Comparison of ENCODE assay signal across 1 cellular context in the genomic region with DNA sequence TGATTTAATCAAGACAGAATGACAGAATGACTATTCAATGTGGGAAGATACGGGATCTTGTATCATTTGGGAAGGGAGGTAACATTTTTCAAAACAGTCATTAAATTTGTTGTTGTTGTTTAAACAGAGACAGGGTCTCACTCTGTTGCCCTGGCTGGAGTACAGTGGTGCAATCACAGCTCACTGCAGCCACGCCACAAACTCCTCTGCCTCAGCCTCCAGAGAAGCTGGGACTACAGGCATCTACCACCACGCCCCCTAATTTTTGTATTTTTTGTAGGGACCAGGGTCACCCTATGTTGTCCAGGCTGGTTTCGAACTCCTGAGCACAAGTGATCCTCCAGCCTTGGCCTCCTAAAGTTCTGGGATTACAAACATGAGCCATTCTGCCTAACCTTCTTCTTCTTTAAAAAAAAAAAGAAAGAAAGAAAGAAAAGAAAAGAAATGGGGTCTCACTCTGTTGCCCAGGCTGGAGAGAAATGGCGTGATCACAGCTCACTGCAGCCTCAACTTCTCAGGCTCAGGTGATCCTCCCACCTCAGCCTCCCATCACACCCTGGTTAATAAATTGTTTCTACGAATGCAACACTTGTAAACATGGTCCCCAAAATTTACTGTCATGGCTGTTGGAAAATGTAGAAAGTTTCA.
TF ChIP-seq lines count a peak whose summit lies in the region.

No MANE protein-coding gene starts in this region.

TF ChIP-seq in WTC11, 78 proteins besides CTCF, POLR2A, EP300 and RAD21:
- TF ChIP-seq TCF7 (CRISPR knock-in tag; IDR thresholded peaks at IDR 0.05; ENCODE audit: low read depth): no peak
- TF ChIP-seq GTF2I (CRISPR knock-in tag; conservative IDR thresholded peaks at IDR 0.05): 0 out of 2 replicates have a peak, but pooled peaks have one; percentile 16
- TF ChIP-seq SMAD4 (CRISPR knock-in tag; IDR thresholded peaks at IDR 0.05): no peak
- TF ChIP-seq, protein P1, sequence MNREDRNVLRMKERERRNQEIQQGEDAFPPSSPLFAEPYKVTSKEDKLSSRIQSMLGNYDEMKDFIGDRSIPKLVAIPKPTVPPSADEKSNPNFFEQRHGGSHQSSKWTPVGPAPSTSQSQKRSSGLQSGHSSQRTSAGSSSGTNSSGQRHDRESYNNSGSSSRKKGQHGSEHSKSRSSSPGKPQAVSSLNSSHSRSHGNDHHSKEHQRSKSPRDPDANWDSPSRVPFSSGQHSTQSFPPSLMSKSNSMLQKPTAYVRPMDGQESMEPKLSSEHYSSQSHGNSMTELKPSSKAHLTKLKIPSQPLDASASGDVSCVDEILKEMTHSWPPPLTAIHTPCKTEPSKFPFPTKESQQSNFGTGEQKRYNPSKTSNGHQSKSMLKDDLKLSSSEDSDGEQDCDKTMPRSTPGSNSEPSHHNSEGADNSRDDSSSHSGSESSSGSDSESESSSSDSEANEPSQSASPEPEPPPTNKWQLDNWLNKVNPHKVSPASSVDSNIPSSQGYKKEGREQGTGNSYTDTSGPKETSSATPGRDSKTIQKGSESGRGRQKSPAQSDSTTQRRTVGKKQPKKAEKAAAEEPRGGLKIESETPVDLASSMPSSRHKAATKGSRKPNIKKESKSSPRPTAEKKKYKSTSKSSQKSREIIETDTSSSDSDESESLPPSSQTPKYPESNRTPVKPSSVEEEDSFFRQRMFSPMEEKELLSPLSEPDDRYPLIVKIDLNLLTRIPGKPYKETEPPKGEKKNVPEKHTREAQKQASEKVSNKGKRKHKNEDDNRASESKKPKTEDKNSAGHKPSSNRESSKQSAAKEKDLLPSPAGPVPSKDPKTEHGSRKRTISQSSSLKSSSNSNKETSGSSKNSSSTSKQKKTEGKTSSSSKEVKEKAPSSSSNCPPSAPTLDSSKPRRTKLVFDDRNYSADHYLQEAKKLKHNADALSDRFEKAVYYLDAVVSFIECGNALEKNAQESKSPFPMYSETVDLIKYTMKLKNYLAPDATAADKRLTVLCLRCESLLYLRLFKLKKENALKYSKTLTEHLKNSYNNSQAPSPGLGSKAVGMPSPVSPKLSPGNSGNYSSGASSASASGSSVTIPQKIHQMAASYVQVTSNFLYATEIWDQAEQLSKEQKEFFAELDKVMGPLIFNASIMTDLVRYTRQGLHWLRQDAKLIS (CRISPR knock-in tag; IDR thresholded peaks at IDR 0.05; ENCODE audit: borderline replicate concordance): no peak
- TF ChIP-seq, protein P2, sequence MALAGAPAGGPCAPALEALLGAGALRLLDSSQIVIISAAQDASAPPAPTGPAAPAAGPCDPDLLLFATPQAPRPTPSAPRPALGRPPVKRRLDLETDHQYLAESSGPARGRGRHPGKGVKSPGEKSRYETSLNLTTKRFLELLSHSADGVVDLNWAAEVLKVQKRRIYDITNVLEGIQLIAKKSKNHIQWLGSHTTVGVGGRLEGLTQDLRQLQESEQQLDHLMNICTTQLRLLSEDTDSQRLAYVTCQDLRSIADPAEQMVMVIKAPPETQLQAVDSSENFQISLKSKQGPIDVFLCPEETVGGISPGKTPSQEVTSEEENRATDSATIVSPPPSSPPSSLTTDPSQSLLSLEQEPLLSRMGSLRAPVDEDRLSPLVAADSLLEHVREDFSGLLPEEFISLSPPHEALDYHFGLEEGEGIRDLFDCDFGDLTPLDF (CRISPR knock-in tag; IDR thresholded peaks at IDR 0.05): no peak
- TF ChIP-seq, protein P3, sequence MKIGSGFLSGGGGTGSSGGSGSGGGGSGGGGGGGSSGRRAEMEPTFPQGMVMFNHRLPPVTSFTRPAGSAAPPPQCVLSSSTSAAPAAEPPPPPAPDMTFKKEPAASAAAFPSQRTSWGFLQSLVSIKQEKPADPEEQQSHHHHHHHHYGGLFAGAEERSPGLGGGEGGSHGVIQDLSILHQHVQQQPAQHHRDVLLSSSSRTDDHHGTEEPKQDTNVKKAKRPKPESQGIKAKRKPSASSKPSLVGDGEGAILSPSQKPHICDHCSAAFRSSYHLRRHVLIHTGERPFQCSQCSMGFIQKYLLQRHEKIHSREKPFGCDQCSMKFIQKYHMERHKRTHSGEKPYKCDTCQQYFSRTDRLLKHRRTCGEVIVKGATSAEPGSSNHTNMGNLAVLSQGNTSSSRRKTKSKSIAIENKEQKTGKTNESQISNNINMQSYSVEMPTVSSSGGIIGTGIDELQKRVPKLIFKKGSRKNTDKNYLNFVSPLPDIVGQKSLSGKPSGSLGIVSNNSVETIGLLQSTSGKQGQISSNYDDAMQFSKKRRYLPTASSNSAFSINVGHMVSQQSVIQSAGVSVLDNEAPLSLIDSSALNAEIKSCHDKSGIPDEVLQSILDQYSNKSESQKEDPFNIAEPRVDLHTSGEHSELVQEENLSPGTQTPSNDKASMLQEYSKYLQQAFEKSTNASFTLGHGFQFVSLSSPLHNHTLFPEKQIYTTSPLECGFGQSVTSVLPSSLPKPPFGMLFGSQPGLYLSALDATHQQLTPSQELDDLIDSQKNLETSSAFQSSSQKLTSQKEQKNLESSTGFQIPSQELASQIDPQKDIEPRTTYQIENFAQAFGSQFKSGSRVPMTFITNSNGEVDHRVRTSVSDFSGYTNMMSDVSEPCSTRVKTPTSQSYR (CRISPR knock-in tag; IDR thresholded peaks at IDR 0.05): no peak
- TF ChIP-seq ZNF121 (CRISPR knock-in tag; IDR thresholded peaks at IDR 0.05): peak; percentile 88
